In the genomic region with DNA sequence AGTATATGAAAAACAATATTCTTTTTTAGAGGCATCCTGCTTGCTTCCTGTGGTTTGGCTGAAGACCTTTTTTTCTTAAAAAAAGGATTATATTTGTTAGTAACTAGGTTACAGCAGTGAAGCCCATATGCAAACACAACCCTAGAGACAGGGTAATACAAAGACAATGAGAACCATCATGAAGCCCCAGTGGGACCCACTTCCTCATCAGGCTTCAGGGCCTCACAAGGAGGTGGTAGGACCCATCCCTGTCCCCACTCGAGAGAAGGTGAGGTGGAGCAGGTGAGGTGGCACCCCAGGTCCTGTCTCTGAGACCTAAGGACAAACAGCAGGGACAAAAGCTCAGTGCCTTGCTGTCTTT, we compare ENCODE assay signal across 20 cellular contexts.
DNase-seq lines count a peak whose midpoint lies in the region; ATAC-seq and TF ChIP-seq lines count a peak whose summit lies in the region.
"Had no signal": no experiment of that assay in that cellular context is flagged by ENCODE, and none has a peak within 500 bp of the region (broad histone marks: within the 10 kb centered on the region; RNA-seq: fewer than 3 reads in every experiment).

No MANE protein-coding gene starts in this region.

- ATAC-seq in left ventricle myocardium superior, result no peak
- ATAC-seq: HepG2, K562, PC-3 had no signal

- no peak overlapping the region for H3K4me3 ChIP-seq in choroid plexus epithelial cell (ENCODE audit: low read depth, low read length)
- H3K4me3 ChIP-seq: K562 had no signal

- in situ Hi-C loops in GM13976 (cut with MboI; ENCODE audit: low sequenced_read_pairs, unreplicated experiment), result no loop called here

- intact Hi-C loops in cardiac septum (cut with DNase I) (no loop called here), left ventricle myocardium superior (cut with micrococcal nuclease) (no loop called here)

- DNase-seq in cardiac septum (ENCODE audit: low spot score) (peak; percentile 24), left ventricle myocardium superior (no peak), GM13976 (ENCODE audit: low spot score) (peak; percentile 16), choroid plexus epithelial cell (ENCODE audit: low read depth) (peak; percentile 5), ureter (ENCODE audit: low spot score) (peak; percentile 4), NCI-H82 treated with DMSO at 0.1 percent for 48 hours (lab: John Stamatoyannopoulos, UW; ENCODE audit: unreplicated experiment) (no peak)
- DNase-seq in stimulated activated CD4-positive, alpha-beta T cell treated with anti-CD3 and anti-CD28 coated beads, Interleukin-4, amount 100 ng/mL, for 24 hours, result no peak
- DNase-seq: Calu3; DMS79 treated with DMSO at 0.1 percent for 48 hours; MV-4-11; NCI-H1105; NCI-H1436 treated with DMSO at 0.1 percent for 48 hours; NCI-H187 treated with DMSO at 0.1 percent for 48 hours; NCI-H2107; NCI-H524; NCI-H774; NK-92 treated with Interleukin-12 subunit alpha and Interleukin-12 subunit beta, amount 100 ng/mL, for 24 hours; PC-3 had no signal

- TF ChIP-seq CTCF in GM13976 (IDR thresholded peaks at IDR 0.05; ENCODE audit: borderline replicate concordance, control extremely low read depth, extremely low read depth, insufficient read depth, missing control alignments), result no peak
- TF ChIP-seq CTCF in choroid plexus epithelial cell (conservative IDR thresholded peaks at IDR 0.05; ENCODE audit: low read depth, low read length), result no peak

Comparison
In these comparisons a context has a peak if more than half of its experiments do, and no peak if none do; other contexts are left out.
1. DNase-seq: peak in cardiac septum (single experiment), GM13976 (single experiment), choroid plexus epithelial cell (single experiment) and ureter (single experiment); none in left ventricle myocardium superior (single experiment), NCI-H82 treated with DMSO at 0.1 percent for 48 hours (single experiment) and stimulated activated CD4-positive, alpha-beta T cell treated with anti-CD3 and anti-CD28 coated beads, Interleukin-4, amount 100 ng/mL, for 24 hours (single experiment).